Comparison of ENCODE assay signal across 8 cellular contexts in the genomic region with DNA sequence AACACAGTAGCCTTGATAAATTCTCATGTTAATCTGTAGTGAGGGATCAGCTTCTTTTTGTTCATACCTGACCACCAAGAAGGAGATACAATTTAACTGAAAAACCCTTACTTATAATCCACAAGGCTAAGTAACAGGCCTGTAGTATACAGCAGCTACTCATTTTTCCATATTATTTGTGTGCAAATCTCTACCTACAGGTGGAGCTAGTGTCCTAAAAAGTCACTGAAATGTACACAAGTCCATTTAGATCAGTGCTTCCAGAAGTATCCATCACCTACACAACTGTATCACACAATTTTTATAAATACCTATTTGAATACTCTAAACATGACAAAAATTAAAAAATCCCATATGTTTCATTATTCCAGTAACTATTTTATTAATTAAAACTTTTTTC.
DNase-seq lines count a peak whose midpoint lies in the region; ATAC-seq and TF ChIP-seq lines count a peak whose summit lies in the region.

No MANE protein-coding gene starts in this region.

- intact Hi-C loops in activated T-helper 1 cell treated with anti-CD3 and anti-CD28 coated beads, Interleukin-12 subunit alpha, Interleukin-12 subunit beta, Interleukin-2, Interleukin-4 antibody, amounts not matched to agents 30 ng/mL and 10 ng/mL and 1 ng/mL, durations not matched to agents 14 hours and 24 hours and 36 hours (cut with micrococcal nuclease): no loop called here
- intact Hi-C loops in gastrocnemius medialis (cut with DNase I; ENCODE audit: low total_unique reads): no loop called here

- TF ChIP-seq POLR2A in gastrocnemius medialis (IDR thresholded peaks at IDR 0.05): no peak

- no peaks in the 10 kb centered on the region for H3K27me3 Mint-ChIP-seq in activated T-helper 1 cell treated with anti-CD3 and anti-CD28 coated beads, Interleukin-12 subunit alpha, Interleukin-12 subunit beta, Interleukin-2, Interleukin-4 antibody, amounts not matched to agents 30 ng/mL and 10 ng/mL and 1 ng/mL, durations not matched to agents 14 hours and 24 hours and 36 hours (ENCODE audit: insufficient read depth)

- no peaks in the 10 kb centered on the region for H3K4me1 ChIP-seq in gastrocnemius medialis

- TF ChIP-seq CTCF in gastrocnemius medialis (IDR thresholded peaks at IDR 0.05 in 4 of 5, conservative IDR thresholded peaks at IDR 0.05 in 1 of 5): no peak

- no peak overlapping the region for H3K4me3 ChIP-seq in gastrocnemius medialis
- no peak overlapping the region for H3K4me3 ChIP-seq in MG63

- H3K9me3 ChIP-seq in gastrocnemius medialis: no peaks in the 10 kb centered on the region
- no peaks in the 10 kb centered on the region for H3K9me3 ChIP-seq in MG63

- H3K9me3 Mint-ChIP-seq in activated T-helper 1 cell treated with anti-CD3 and anti-CD28 coated beads, Interleukin-12 subunit alpha, Interleukin-12 subunit beta, Interleukin-2, Interleukin-4 antibody, amounts not matched to agents 30 ng/mL and 10 ng/mL and 1 ng/mL, durations not matched to agents 14 hours and 24 hours and 36 hours: no peaks in the 10 kb centered on the region

- H3K27me3 ChIP-seq in gastrocnemius medialis (no peaks in the 10 kb centered on the region), MG63 (no peaks in the 10 kb centered on the region)

- peak; percentile 57 for DNase-seq in GM03348 (ENCODE audit: low spot score)
- DNase-seq in M059J (ENCODE audit: low read depth): peak; percentile 46
- DNase-seq in amniotic epithelial cell (ENCODE audit: low read depth): peak; percentile 63
- peak; percentile 10 for DNase-seq in medulla oblongata (ENCODE audit: extremely low spot score)
- DNase-seq in activated CD8-positive, alpha-beta memory T cell treated with anti-CD3 and anti-CD28 coated beads, Interleukin-2, amount 50 U/mL, for 48 hours: no peak
- no peak for DNase-seq in activated T-helper 1 cell treated with anti-CD3 and anti-CD28 coated beads, Interleukin-12 subunit alpha, Interleukin-12 subunit beta, Interleukin-2, Interleukin-4 antibody, amounts not matched to agents 30 ng/mL and 10 ng/mL and 1 ng/mL, durations not matched to agents 14 hours and 24 hours and 36 hours (ENCODE audit: low spot score)
- DNase-seq in gastrocnemius medialis: no peak
- no peak for DNase-seq in MG63

- no peaks in the 10 kb centered on the region for H3K36me3 ChIP-seq in gastrocnemius medialis
- H3K36me3 ChIP-seq in MG63: no peaks in the 10 kb centered on the region

- H3K4me3 Mint-ChIP-seq in activated T-helper 1 cell treated with anti-CD3 and anti-CD28 coated beads, Interleukin-12 subunit alpha, Interleukin-12 subunit beta, Interleukin-2, Interleukin-4 antibody, amounts not matched to agents 30 ng/mL and 10 ng/mL and 1 ng/mL, durations not matched to agents 14 hours and 24 hours and 36 hours: no peak overlapping the region

- H3K4me1 Mint-ChIP-seq in activated T-helper 1 cell treated with anti-CD3 and anti-CD28 coated beads, Interleukin-12 subunit alpha, Interleukin-12 subunit beta, Interleukin-2, Interleukin-4 antibody, amounts not matched to agents 30 ng/mL and 10 ng/mL and 1 ng/mL, durations not matched to agents 14 hours and 24 hours and 36 hours (ENCODE audit: low read depth): no peaks in the 10 kb centered on the region

- in situ Hi-C loops in gastrocnemius medialis (cut with MboI; ENCODE audit: low sequenced_read_pairs in 4 of 4): no loop called here

- no peaks in the 10 kb centered on the region for H3K36me3 Mint-ChIP-seq in activated T-helper 1 cell treated with anti-CD3 and anti-CD28 coated beads, Interleukin-12 subunit alpha, Interleukin-12 subunit beta, Interleukin-2, Interleukin-4 antibody, amounts not matched to agents 30 ng/mL and 10 ng/mL and 1 ng/mL, durations not matched to agents 14 hours and 24 hours and 36 hours (ENCODE audit: low read depth)

- no peak overlapping the region for H3K27ac ChIP-seq in gastrocnemius medialis

- no peak overlapping the region for H3K27ac Mint-ChIP-seq in activated T-helper 1 cell treated with anti-CD3 and anti-CD28 coated beads, Interleukin-12 subunit alpha, Interleukin-12 subunit beta, Interleukin-2, Interleukin-4 antibody, amounts not matched to agents 30 ng/mL and 10 ng/mL and 1 ng/mL, durations not matched to agents 14 hours and 24 hours and 36 hours

- no peak for ATAC-seq in gastrocnemius medialis

Comparison
In these comparisons a context has a peak if more than half of its experiments do, and no peak if none do; other contexts are left out.
1. DNase-seq: peak in GM03348 (single experiment), M059J (single experiment), amniotic epithelial cell (single experiment) and medulla oblongata (single experiment); none in activated CD8-positive, alpha-beta memory T cell treated with anti-CD3 and anti-CD28 coated beads, Interleukin-2, amount 50 U/mL, for 48 hours (single experiment), activated T-helper 1 cell treated with anti-CD3 and anti-CD28 coated beads, Interleukin-12 subunit alpha, Interleukin-12 subunit beta, Interleukin-2, Interleukin-4 antibody, amounts not matched to agents 30 ng/mL and 10 ng/mL and 1 ng/mL, durations not matched to agents 14 hours and 24 hours and 36 hours (single experiment), gastrocnemius medialis (0 of 2) and MG63 (single experiment).